Comparison of ENCODE assay signal across 28 cellular contexts in the genomic region with DNA sequence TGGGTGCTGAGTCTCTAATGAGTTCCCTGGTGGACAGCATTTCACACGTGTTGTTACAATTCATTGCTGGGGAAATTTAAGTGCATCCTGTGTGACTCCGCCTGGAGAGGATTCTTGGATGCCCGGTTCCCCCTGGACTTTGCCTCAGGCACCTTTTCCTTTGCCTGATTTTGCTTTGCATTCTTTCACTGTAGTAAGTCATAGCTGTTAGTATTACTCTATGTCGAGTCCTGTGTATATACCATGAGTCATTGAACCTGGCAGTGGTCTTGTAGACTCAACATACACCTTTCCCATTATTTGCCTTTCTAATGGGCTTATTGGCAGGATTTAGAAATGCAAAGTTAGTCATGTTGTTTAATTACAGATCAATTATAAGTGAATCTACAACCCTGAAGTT.
DNase-seq lines count a peak whose midpoint lies in the region; ATAC-seq, FAIRE-seq and TF ChIP-seq lines count a peak whose summit lies in the region.
"Had no signal": no experiment of that assay in that cellular context is flagged by ENCODE, and none has a peak within 500 bp of the region (broad histone marks: within the 10 kb centered on the region; RNA-seq: fewer than 3 reads in every experiment).

No MANE protein-coding gene starts in this region.

- H3K4me2 ChIP-seq in mammary epithelial cell (ENCODE audit: insufficient read depth, low read depth, low read length) = peak overlapping the region; percentile 16
- no peak overlapping the region for H3K4me2 ChIP-seq in trophoblast cell (ENCODE audit: low read length)
- H3K4me2 ChIP-seq: neural progenitor cell had no signal

- no peaks in the 10 kb centered on the region for H3K9me3 ChIP-seq in Panc1 (ENCODE audit: control insufficient read depth, insufficient read depth, low read depth, low read length)
- no peaks in the 10 kb centered on the region for H3K9me3 ChIP-seq in mammary epithelial cell (replicated peaks; ENCODE audit: insufficient read depth, low read length)
- no peaks in the 10 kb centered on the region for H3K9me3 ChIP-seq in trophoblast cell (ENCODE audit: insufficient read depth, low read depth, low read length)
- H3K9me3 ChIP-seq: body of pancreas, heart right ventricle, testis, uterus had no signal

- no peak overlapping the region for H4K91ac ChIP-seq in trophoblast cell (ENCODE audit: low read depth, low read length)

- CTCF ChIA-PET in Panc1 (lab: Charles Lee) = no interaction called here
- CTCF ChIA-PET in mammary epithelial cell (lab: Charles Lee; ENCODE audit: low non-redundant PET) = no interaction called here

- TF ChIP-seq POLR2A in H54 (IDR thresholded peaks at IDR 0.05; ENCODE audit: low read depth, low read length) = no peak

- FAIRE-seq in H54 (lab: Jason Lieb, UNC) = peak; percentile 79
- FAIRE-seq: GM12892 had no signal

- H3K36me3 ChIP-seq in Panc1 (ENCODE audit: control insufficient read depth, insufficient read depth, low read length) (no peaks in the 10 kb centered on the region), mammary epithelial cell (ENCODE audit: insufficient read depth, low read length) (no peaks in the 10 kb centered on the region), trophoblast cell (ENCODE audit: control insufficient read depth in 1 of 2, insufficient read depth in 2 of 2, low read length in 2 of 2) (no peaks in the 10 kb centered on the region)
- H3K36me3 ChIP-seq: uterus had no signal

- no peak overlapping the region for H2BK12ac ChIP-seq in trophoblast cell (ENCODE audit: low read length)

- H2AFZ ChIP-seq in mammary epithelial cell (ENCODE audit: low read depth, low read length) (no peak overlapping the region), trophoblast cell (ENCODE audit: insufficient read depth, low read length, poor library complexity) (no peak overlapping the region)
- H2AFZ ChIP-seq: neural progenitor cell had no signal

- DNase-seq in H54 (ENCODE audit: insufficient read length, low spot score) (peak; percentile 11), Panc1 (ENCODE audit: low read depth, low spot score) (no peak), mammary epithelial cell (peak; percentile 82), trophoblast cell (peak; percentile 87 to 94), epidermal melanocyte (ENCODE audit: insufficient read length, low spot score) (no peak)
- DNase-seq: activated CD4-positive, alpha-beta T cell treated with anti-CD3 and anti-CD28 coated beads for 4 hours; activated CD8-positive, alpha-beta memory T cell treated with anti-CD3 and anti-CD28 coated beads for 24 hours; activated effector memory CD4-positive, alpha-beta T cell treated with Interleukin-2 at 50 U/mL for 16 hours; activated naive CD8-positive, alpha-beta T cell treated with anti-CD3 and anti-CD28 coated beads, Interleukin-2, amount 10 ng/mL, durations not matched to agents 7 days and 5 days; body of pancreas; erythroblast; foreskin fibroblast; heart right ventricle; left cardiac atrium; NCI-H1105 treated with DMSO at 0.1 percent for 48 hours; NCI-H1930; Right ventricle myocardium superior; stimulated activated CD4-positive, alpha-beta T cell treated with anti-CD3 and anti-CD28 coated beads, Interleukin-12 subunit alpha, Interleukin-12 subunit beta, amount 100 ng/mL, for 4 hours; stimulated activated naive CD4-positive, alpha-beta T cell; testis; uterus had no signal

- ATAC-seq in Panc1 = peak; percentile 62; the same call in 1 of the 2 replicates
- no peak for ATAC-seq in HG03565 (IDR thresholded peaks at IDR 0.05; ENCODE audit: unreplicated experiment)
- ATAC-seq in HG02588 (IDR thresholded peaks at IDR 0.05; ENCODE audit: unreplicated experiment) = no peak
- ATAC-seq in HG03025 (IDR thresholded peaks at IDR 0.05; ENCODE audit: low FRiP score, unreplicated experiment) = no peak
- ATAC-seq: body of pancreas, heart right ventricle, left cardiac atrium, sciatic nerve had no signal

- no peak overlapping the region for H3K14ac ChIP-seq in trophoblast cell (ENCODE audit: low read length)

- in situ Hi-C loops in Panc1 (cut with HindIII; ENCODE audit: low pct_unique_long_range_greater_than_20kb, low sequenced_read_pairs) = no loop called here
- in situ Hi-C loops in mammary epithelial cell (cut with MboI; ENCODE audit: low sequenced_read_pairs in 2 of 2) = no loop called here

- H3K27ac ChIP-seq in Panc1 (ENCODE audit: low read length) (no peak overlapping the region), mammary epithelial cell (ENCODE audit: insufficient read depth, low read depth, low read length) (no peak overlapping the region), trophoblast cell (ENCODE audit: low read depth, low read length) (no peak overlapping the region)
- H3K27ac ChIP-seq: body of pancreas, heart right ventricle, neural progenitor cell, testis, uterus, VCaP had no signal

- no peak for TF ChIP-seq CTCF in Panc1 (IDR thresholded peaks at IDR 0.05)
- no peak for TF ChIP-seq CTCF in mammary epithelial cell (conservative IDR thresholded peaks at IDR 0.05 in 1 of 2, IDR thresholded peaks at IDR 0.05 in 1 of 2; ENCODE audit: extremely low read depth in 1 of 2, insufficient read depth in 1 of 2, low read depth in 1 of 2, low read length in 2 of 2)

- no peak overlapping the region for H3K18ac ChIP-seq in trophoblast cell (ENCODE audit: low read length)

- POLR2A ChIA-PET in Panc1 (lab: Charles Lee) = no interaction called here

- no peak overlapping the region for H2BK120ac ChIP-seq in trophoblast cell (ENCODE audit: insufficient read depth, low read length, poor library complexity)

- 15% methylated on average over 4 of the region's 4 CpGs for WGBS in mammary epithelial cell (ENCODE audit: low coverage, missing lambda C conversion rate)
- no CpG with 5 or more reads among the region's 4 CpGs for WGBS in trophoblast cell (ENCODE audit: extremely low coverage, insufficient coverage, insufficient read length)

- dilution Hi-C loops in mammary epithelial cell (cut with HindIII; ENCODE audit: low sequenced_read_pairs) = no loop called here

- H3K79me2 ChIP-seq in mammary epithelial cell (ENCODE audit: insufficient read depth, low read length) (no peaks in the 10 kb centered on the region), trophoblast cell (ENCODE audit: control insufficient read depth, insufficient read depth, low read length, poor library complexity) (no peaks in the 10 kb centered on the region)

- intact Hi-C loops in Panc1 (cut with micrococcal nuclease; ENCODE audit: unreplicated experiment) (no loop called here), mammary epithelial cell (cut with micrococcal nuclease) (no loop called here)

- no peaks in the 10 kb centered on the region for H3K27me3 ChIP-seq in Panc1 (ENCODE audit: control insufficient read depth, insufficient read depth, low read length)
- H3K27me3 ChIP-seq in mammary epithelial cell (ENCODE audit: insufficient read depth, low read length) = no peaks in the 10 kb centered on the region
- no peaks in the 10 kb centered on the region for H3K27me3 ChIP-seq in trophoblast cell (ENCODE audit: insufficient read depth, low read length)
- H3K27me3 ChIP-seq: body of pancreas, heart right ventricle, neural progenitor cell, testis, uterus had no signal

- no peak overlapping the region for H4K12ac ChIP-seq in trophoblast cell (ENCODE audit: low read depth, low read length)

- H3K4me1 ChIP-seq in Panc1 (ENCODE audit: control insufficient read depth, insufficient read depth, low read length) = no peaks in the 10 kb centered on the region
- peaks cover 6% of the 10 kb centered on the region for H3K4me1 ChIP-seq in mammary epithelial cell (ENCODE audit: insufficient read depth, low read length)
- peaks cover 0 to 4% of the 10 kb centered on the region in 2 experiments for H3K4me1 ChIP-seq in trophoblast cell (ENCODE audit: control insufficient read depth in 1 of 2, insufficient read depth in 2 of 2, low read length in 2 of 2)
- H3K4me1 ChIP-seq: neural progenitor cell, testis, uterus had no signal

- no peak overlapping the region for H3K23ac ChIP-seq in trophoblast cell (ENCODE audit: low read length)

- no peak overlapping the region for H3K4ac ChIP-seq in trophoblast cell (ENCODE audit: low read depth, low read length)

- no peaks in the 10 kb centered on the region for H3K79me1 ChIP-seq in trophoblast cell (ENCODE audit: low read length)

- no peak overlapping the region for H3K9ac ChIP-seq in mammary epithelial cell (ENCODE audit: insufficient read depth, low read length)
- no peak overlapping the region for H3K9ac ChIP-seq in trophoblast cell (ENCODE audit: low read length)
- H3K9ac ChIP-seq: neural progenitor cell had no signal

- no peak overlapping the region for H4K8ac ChIP-seq in trophoblast cell (ENCODE audit: low read depth, low read length)

- no peak overlapping the region for H2AK5ac ChIP-seq in trophoblast cell (ENCODE audit: low read length)

- BruUV-seq in Panc1 (replicated peaks; lab: Mats Ljungman, UMichigan) (no TSS peak), mammary epithelial cell (replicated peaks; lab: Mats Ljungman, UMichigan) (no TSS peak)

- no peak overlapping the region for H3K4me3 ChIP-seq in Panc1 (ENCODE audit: low read depth in 2 of 2, low read length in 2 of 2)
- H3K4me3 ChIP-seq in mammary epithelial cell (replicated peaks in 1 of 3; ENCODE audit: insufficient read depth in 1 of 3, low read depth in 2 of 3, low read length in 3 of 3) = no peak overlapping the region
- no peak overlapping the region for H3K4me3 ChIP-seq in trophoblast cell (ENCODE audit: low read depth, low read length)
- H3K4me3 ChIP-seq: body of pancreas, heart right ventricle, neural progenitor cell, testis, uterus had no signal

- H4K20me1 ChIP-seq in mammary epithelial cell (ENCODE audit: insufficient read depth, low read length) = no peaks in the 10 kb centered on the region

- no peak overlapping the region for H2BK5ac ChIP-seq in trophoblast cell (ENCODE audit: low read depth, low read length, poor library complexity)

Comparison
In these comparisons a context has a peak if more than half of its experiments do, and no peak if none do; other contexts are left out.
1. DNase-seq: peak in H54 (single experiment), mammary epithelial cell (single experiment) and trophoblast cell (2 of 2); none in Panc1 (single experiment) and epidermal melanocyte (single experiment).